24 cellular contexts compared by ENCODE assay signal in the genomic region with DNA sequence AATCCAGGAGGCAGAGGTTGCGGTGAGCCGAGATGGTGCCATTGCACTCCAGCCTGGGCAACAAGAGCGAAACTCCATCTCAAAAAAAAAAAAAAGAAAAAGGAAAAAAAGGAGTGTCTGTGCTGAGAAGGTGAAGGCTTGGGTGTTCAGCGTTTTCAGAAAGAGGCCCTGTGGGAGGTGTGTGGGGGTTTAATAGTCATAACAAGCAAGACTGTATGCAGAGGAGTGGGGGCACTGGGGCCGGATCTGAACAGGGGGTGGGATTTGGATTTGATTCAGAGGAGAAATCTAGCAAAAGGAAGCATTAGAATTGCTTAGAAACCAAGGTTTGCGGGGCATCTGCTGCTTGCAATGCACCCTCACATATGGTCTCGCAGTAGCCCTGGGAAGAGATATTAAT.
"Had no signal": no experiment of that assay in that cellular context is flagged by ENCODE, and none has a peak within 500 bp of the region (broad histone marks: within the 10 kb centered on the region; RNA-seq: fewer than 3 reads in every experiment).

No MANE protein-coding gene starts in this region.

- H3K9me3 Mint-ChIP-seq: naive thymus-derived CD8-positive, alpha-beta T cell; natural killer cell treated with Interleukin-12 subunit alpha and Interleukin-12 subunit beta and Interleukin-15 and Interleukin-18, amount 100 ng/mL, for 72 hours; stimulated activated effector memory CD8-positive, alpha-beta T cell treated with anti-CD3 and anti-CD28 coated beads, Interleukin-12 subunit alpha, Interleukin-12 subunit beta, amount 100 ng/mL, for 72 hours; stimulated activated naive CD8-positive, alpha-beta T cell treated with anti-CD3 and anti-CD28 coated beads, Interleukin-15, Interleukin-2, amounts not matched to agents 100 ng/mL and 50 ng/mL, for 24 hours had no signal

- DNase-seq: pancreas; right cardiac atrium; right lobe of liver; sigmoid colon; small intestine; stimulated activated CD4-positive, alpha-beta T cell treated with anti-CD3 and anti-CD28 coated beads, Interleukin-15, amount 100 ng/mL, for 24 hours; stimulated activated CD4-positive, alpha-beta T cell treated with anti-CD3 and anti-CD28 coated beads, Interleukin-2, amount 100 ng/mL, for 24 hours; stimulated activated CD4-positive, alpha-beta T cell treated with anti-CD3 and anti-CD28 coated beads, Interleukin-2, amount 100 ng/mL, for 48 hours; stimulated activated CD4-positive, alpha-beta T cell treated with anti-CD3 and anti-CD28 coated beads, Interleukin-4, amount 100 ng/mL, for 24 hours; stimulated activated naive B cell treated with anti-CD40 and anti-IgM and Interleukin-4, amounts not matched to agents 10 μg/mL and 1 μg/mL and 100 μg/mL, for 72 hours; stimulated activated naive CD4-positive, alpha-beta T cell treated with Interleukin-2 at 50 U/mL for 16 hours; stomach; thyroid gland; trophoblast cell; upper lobe of left lung had no signal

- H3K4me3 ChIP-seq: pancreas, prostate gland, right lobe of liver, sigmoid colon, stomach, thoracic aorta, thyroid gland, tibial nerve, upper lobe of left lung, vagina had no signal

- H3K27ac Mint-ChIP-seq: naive thymus-derived CD8-positive, alpha-beta T cell; natural killer cell treated with Interleukin-12 subunit alpha and Interleukin-12 subunit beta and Interleukin-15 and Interleukin-18, amount 100 ng/mL, for 72 hours; stimulated activated effector memory CD8-positive, alpha-beta T cell treated with anti-CD3 and anti-CD28 coated beads, Interleukin-12 subunit alpha, Interleukin-12 subunit beta, amount 100 ng/mL, for 72 hours; stimulated activated naive B cell treated with anti-CD40 and anti-IgM and Interleukin-4, amounts not matched to agents 10 μg/mL and 1 μg/mL and 100 μg/mL, for 72 hours; stimulated activated naive CD8-positive, alpha-beta T cell treated with anti-CD3 and anti-CD28 coated beads, Interleukin-15, Interleukin-2, amounts not matched to agents 100 ng/mL and 50 ng/mL, for 24 hours had no signal

- H3K36me3 Mint-ChIP-seq: naive thymus-derived CD8-positive, alpha-beta T cell; natural killer cell treated with Interleukin-12 subunit alpha and Interleukin-12 subunit beta and Interleukin-15 and Interleukin-18, amount 100 ng/mL, for 72 hours; stimulated activated effector memory CD8-positive, alpha-beta T cell treated with anti-CD3 and anti-CD28 coated beads, Interleukin-12 subunit alpha, Interleukin-12 subunit beta, amount 100 ng/mL, for 72 hours; stimulated activated naive B cell treated with anti-CD40 and anti-IgM and Interleukin-4, amounts not matched to agents 10 μg/mL and 1 μg/mL and 100 μg/mL, for 72 hours had no signal

- H3K4me3 Mint-ChIP-seq: naive thymus-derived CD8-positive, alpha-beta T cell; natural killer cell treated with Interleukin-12 subunit alpha and Interleukin-12 subunit beta and Interleukin-15 and Interleukin-18, amount 100 ng/mL, for 72 hours; stimulated activated effector memory CD8-positive, alpha-beta T cell treated with anti-CD3 and anti-CD28 coated beads, Interleukin-12 subunit alpha, Interleukin-12 subunit beta, amount 100 ng/mL, for 72 hours; stimulated activated naive B cell treated with anti-CD40 and anti-IgM and Interleukin-4, amounts not matched to agents 10 μg/mL and 1 μg/mL and 100 μg/mL, for 72 hours; stimulated activated naive CD8-positive, alpha-beta T cell treated with anti-CD3 and anti-CD28 coated beads, Interleukin-15, Interleukin-2, amounts not matched to agents 100 ng/mL and 50 ng/mL, for 24 hours had no signal

- H3K27me3 ChIP-seq: pancreas, right lobe of liver, sigmoid colon, stomach, thyroid gland, tibial nerve, upper lobe of left lung, vagina had no signal

- H3K27ac ChIP-seq: neutrophil, pancreas, prostate gland, right lobe of liver, sigmoid colon, stomach, thoracic aorta, thyroid gland, tibial nerve, vagina had no signal

- H3K36me3 ChIP-seq: neutrophil, pancreas, prostate gland, right lobe of liver, sigmoid colon, stomach, thoracic aorta, thyroid gland, tibial nerve, upper lobe of left lung, vagina had no signal

- H3K4me1 ChIP-seq: pancreas, prostate gland, sigmoid colon, stomach, thyroid gland, vagina had no signal

- H3K27me3 Mint-ChIP-seq: stimulated activated naive CD8-positive, alpha-beta T cell treated with anti-CD3 and anti-CD28 coated beads, Interleukin-15, Interleukin-2, amounts not matched to agents 100 ng/mL and 50 ng/mL, for 24 hours had no signal

- H3K9me3 ChIP-seq: neutrophil, pancreas, prostate gland, right lobe of liver, sigmoid colon, stomach, thoracic aorta, thyroid gland, tibial nerve, upper lobe of left lung, vagina had no signal
